In the genomic region with DNA sequence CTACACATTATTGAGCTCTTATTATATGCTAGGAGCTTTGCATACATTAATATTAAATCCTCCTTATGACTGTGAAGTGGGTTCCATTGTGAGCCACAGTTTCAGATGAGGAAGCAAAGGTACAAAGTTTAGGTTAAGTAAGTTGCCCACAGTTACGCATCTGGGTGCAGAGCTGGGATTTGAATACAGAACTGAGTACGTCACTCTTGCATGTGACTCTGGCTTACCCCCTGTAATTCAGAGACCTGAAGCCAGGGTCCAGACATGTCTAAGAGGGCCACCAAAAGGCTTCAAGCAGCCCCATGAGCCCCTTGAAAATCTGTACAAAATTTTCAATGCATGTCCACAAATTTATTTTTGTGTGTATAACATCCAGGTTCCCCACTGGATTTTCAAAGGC, we compare ENCODE assay signal across 27 cellular contexts.
"Had no signal": no experiment of that assay in that cellular context is flagged by ENCODE, and none has a peak within 500 bp of the region (broad histone marks: within the 10 kb centered on the region; RNA-seq: fewer than 3 reads in every experiment).

No MANE protein-coding gene starts in this region.

- H3K27ac Mint-ChIP-seq: activated CD4-positive, alpha-beta memory T cell treated with anti-CD3 and anti-CD28 coated beads, Interleukin-2, amount 10 ng/mL, durations not matched to agents 7 days and 5 days; activated CD4-positive, alpha-beta T cell treated with anti-CD3 and anti-CD28 coated beads for 36 hours; activated CD4-positive, alpha-beta T cell treated with anti-CD3 and anti-CD28 coated beads, Interleukin-2, amount 10 ng/mL, durations not matched to agents 7 days and 5 days; activated naive CD4-positive, alpha-beta T cell treated with anti-CD3 and anti-CD28 coated beads, Interleukin-2, amount 10 ng/mL, durations not matched to agents 7 days and 5 days; activated naive CD4-positive, alpha-beta T cell treated with anti-CD3 and anti-CD28 coated beads, Interleukin-2, amount 50 U/mL, for 72 hours; activated naive CD8-positive, alpha-beta T cell treated with anti-CD3 and anti-CD28 coated beads, Interleukin-2, amount 10 ng/mL, durations not matched to agents 7 days and 5 days; activated T-cell treated with anti-CD3 and anti-CD28 coated beads, Interleukin-2, amount 50 U/mL, for 24 hours; activated T-cell treated with anti-CD3 and anti-CD28 coated beads, Interleukin-2, amount 50 U/mL, for 72 hours had no signal

- H3K36me3 ChIP-seq: ascending aorta, breast epithelium, cardiac muscle cell, colonic mucosa, gastroesophageal sphincter had no signal

- H3K27ac ChIP-seq: breast epithelium, cardiac muscle cell, colonic mucosa had no signal

- DNase-seq: activated CD4-positive, alpha-beta memory T cell treated with anti-CD3 and anti-CD28 coated beads, Interleukin-2, amount 10 ng/mL, durations not matched to agents 7 days and 5 days; activated CD4-positive, alpha-beta T cell treated with anti-CD3 and anti-CD28 coated beads for 36 hours; activated CD4-positive, alpha-beta T cell treated with anti-CD3 and anti-CD28 coated beads, Interleukin-2, amount 10 ng/mL, durations not matched to agents 7 days and 5 days; activated CD4-positive, alpha-beta T cell treated with anti-CD3 and anti-CD28 coated beads, Interleukin-2, amount 50 U/mL, for 4 hours; activated CD4-positive, CD25-positive, alpha-beta regulatory T cell; activated CD4-positive, CD25-positive, alpha-beta regulatory T cell treated with anti-CD3 and anti-CD28 coated beads, Interleukin-2, amount 50 U/mL, for 72 hours; activated CD8-positive, alpha-beta memory T cell treated with anti-CD3 and anti-CD28 coated beads, Interleukin-2, amount 50 U/mL, for 48 hours; activated gamma-delta T cell; activated naive CD4-positive, alpha-beta T cell; activated naive CD4-positive, alpha-beta T cell treated with anti-CD3 and anti-CD28 coated beads, Interleukin-2, amount 10 ng/mL, durations not matched to agents 7 days and 5 days; activated naive CD8-positive, alpha-beta T cell treated with anti-CD3 and anti-CD28 coated beads, Interleukin-2, amount 10 ng/mL, durations not matched to agents 7 days and 5 days; activated T-cell treated with anti-CD3 and anti-CD28 coated beads for 4 hours; activated T-cell treated with anti-CD3 and anti-CD28 coated beads, Interleukin-2, amount 50 U/mL, for 24 hours; activated T-cell treated with anti-CD3 and anti-CD28 coated beads, Interleukin-2, amount 50 U/mL, for 72 hours; central memory CD4-positive, alpha-beta T cell; cerebellar nuclear complex; colonic mucosa; effector CD8-positive, alpha-beta T cell; foreskin melanocyte; T-helper 2 cell had no signal

- H3K4me3 Mint-ChIP-seq: activated CD4-positive, alpha-beta memory T cell treated with anti-CD3 and anti-CD28 coated beads, Interleukin-2, amount 10 ng/mL, durations not matched to agents 7 days and 5 days; activated CD4-positive, alpha-beta T cell treated with anti-CD3 and anti-CD28 coated beads for 36 hours; activated CD4-positive, alpha-beta T cell treated with anti-CD3 and anti-CD28 coated beads, Interleukin-2, amount 10 ng/mL, durations not matched to agents 7 days and 5 days; activated naive CD4-positive, alpha-beta T cell treated with anti-CD3 and anti-CD28 coated beads, Interleukin-2, amount 10 ng/mL, durations not matched to agents 7 days and 5 days; activated naive CD8-positive, alpha-beta T cell treated with anti-CD3 and anti-CD28 coated beads, Interleukin-2, amount 10 ng/mL, durations not matched to agents 7 days and 5 days; activated T-cell treated with anti-CD3 and anti-CD28 coated beads, Interleukin-2, amount 50 U/mL, for 24 hours; activated T-cell treated with anti-CD3 and anti-CD28 coated beads, Interleukin-2, amount 50 U/mL, for 72 hours had no signal

- H3K4me1 Mint-ChIP-seq: activated CD4-positive, alpha-beta memory T cell treated with anti-CD3 and anti-CD28 coated beads, Interleukin-2, amount 10 ng/mL, durations not matched to agents 7 days and 5 days; activated naive CD4-positive, alpha-beta T cell treated with anti-CD3 and anti-CD28 coated beads, Interleukin-2, amount 10 ng/mL, durations not matched to agents 7 days and 5 days; activated naive CD8-positive, alpha-beta T cell treated with anti-CD3 and anti-CD28 coated beads, Interleukin-2, amount 10 ng/mL, durations not matched to agents 7 days and 5 days had no signal

- H3K4me3 ChIP-seq: ascending aorta, breast epithelium, cardiac muscle cell, colonic mucosa, gastroesophageal sphincter had no signal

- H3K36me3 Mint-ChIP-seq: activated naive CD8-positive, alpha-beta T cell treated with anti-CD3 and anti-CD28 coated beads, Interleukin-2, amount 10 ng/mL, durations not matched to agents 7 days and 5 days; brain had no signal

- H3K9me3 Mint-ChIP-seq: activated CD4-positive, alpha-beta memory T cell treated with anti-CD3 and anti-CD28 coated beads, Interleukin-2, amount 10 ng/mL, durations not matched to agents 7 days and 5 days; activated CD4-positive, alpha-beta T cell treated with anti-CD3 and anti-CD28 coated beads, Interleukin-2, amount 10 ng/mL, durations not matched to agents 7 days and 5 days; activated naive CD4-positive, alpha-beta T cell treated with anti-CD3 and anti-CD28 coated beads, Interleukin-2, amount 10 ng/mL, durations not matched to agents 7 days and 5 days; activated naive CD4-positive, alpha-beta T cell treated with anti-CD3 and anti-CD28 coated beads, Interleukin-2, amount 50 U/mL, for 72 hours; activated naive CD8-positive, alpha-beta T cell treated with anti-CD3 and anti-CD28 coated beads, Interleukin-2, amount 10 ng/mL, durations not matched to agents 7 days and 5 days; activated T-cell treated with anti-CD3 and anti-CD28 coated beads, Interleukin-2, amount 50 U/mL, for 24 hours; activated T-cell treated with anti-CD3 and anti-CD28 coated beads, Interleukin-2, amount 50 U/mL, for 72 hours had no signal

- ATAC-seq: activated CD4-positive, alpha-beta T cell treated with anti-CD3 and anti-CD28 coated beads for 36 hours; activated naive CD4-positive, alpha-beta T cell treated with anti-CD3 and anti-CD28 coated beads, Interleukin-2, amount 50 U/mL, for 72 hours; activated T-cell treated with anti-CD3 and anti-CD28 coated beads, Interleukin-2, amount 50 U/mL, for 72 hours; esophagus mucosa; gastroesophageal sphincter had no signal

- H3K27me3 ChIP-seq: ascending aorta, breast epithelium, gastroesophageal sphincter had no signal

- H3K9me3 ChIP-seq: ascending aorta, breast epithelium, colonic mucosa, gastroesophageal sphincter had no signal
